ENCODE assay signal across 2 cellular contexts in genomic region chrX:17861496-17862011, GRCh38.
TF ChIP-seq lines count a peak whose summit lies in the region.

No MANE protein-coding gene starts in this region.

TF ChIP-seq in HEK293, 187 proteins besides CTCF, POLR2A, EP300 and RAD21:
- TF ChIP-seq KLF17 (tag by site-specific recombination; IDR thresholded peaks at IDR 0.05) (no peak), ZFHX2 (tag by site-specific recombination; conservative IDR thresholded peaks at IDR 0.05) (peak; percentile 32; the same call in 1 of the 2 replicates), ZNF121 (tag by site-specific recombination; IDR thresholded peaks at IDR 0.05) (no peak), ZNF621 (tag by site-specific recombination; IDR thresholded peaks at IDR 0.05) (no peak), PATZ1 (tag by site-specific recombination; IDR thresholded peaks at IDR 0.05) (0 out of 2 replicates have a peak, but pooled peaks have one; percentile 4), ZNF341 (tag by site-specific recombination; IDR thresholded peaks at IDR 0.05; ENCODE audit: low read depth) (peak; percentile 58), ZBTB10 (tag by site-specific recombination; IDR thresholded peaks at IDR 0.05) (0 out of 2 replicates have a peak, but pooled peaks have one; percentile 31), ZSCAN30 (tag by site-specific recombination; IDR thresholded peaks at IDR 0.05) (no peak), GLIS2 (tag by site-specific recombination; IDR thresholded peaks at IDR 0.05) (0 out of 2 replicates have a peak, but pooled peaks have one; percentile 42), ZNF335 (tag by site-specific recombination; conservative IDR thresholded peaks at IDR 0.05) (peak; percentile 40; the same call in 1 of the 2 replicates), OVOL3 (tag by site-specific recombination; IDR thresholded peaks at IDR 0.05) (no peak), ZNF501 (tag by site-specific recombination; IDR thresholded peaks at IDR 0.05) (no peak), ELK4 (IDR thresholded peaks at IDR 0.05; ENCODE audit: borderline replicate concordance, low read depth, low read length) (no peak)
TF ChIP-seq in HEK293: peak in this region for 6.

TF ChIP-seq in H1, 55 proteins besides CTCF, POLR2A, EP300 and RAD21:
- TF ChIP-seq EZH2 (IDR thresholded peaks at IDR 0.05; ENCODE audit: low read depth, low read length, severe bottlenecking) (no peak), TCF12 (IDR thresholded peaks at IDR 0.05; ENCODE audit: low read depth, low read length) (no peak), E2F6 (IDR thresholded peaks at IDR 0.05) (no peak)
